Comparison of ENCODE assay signal across 9 cellular contexts in the genomic region with DNA sequence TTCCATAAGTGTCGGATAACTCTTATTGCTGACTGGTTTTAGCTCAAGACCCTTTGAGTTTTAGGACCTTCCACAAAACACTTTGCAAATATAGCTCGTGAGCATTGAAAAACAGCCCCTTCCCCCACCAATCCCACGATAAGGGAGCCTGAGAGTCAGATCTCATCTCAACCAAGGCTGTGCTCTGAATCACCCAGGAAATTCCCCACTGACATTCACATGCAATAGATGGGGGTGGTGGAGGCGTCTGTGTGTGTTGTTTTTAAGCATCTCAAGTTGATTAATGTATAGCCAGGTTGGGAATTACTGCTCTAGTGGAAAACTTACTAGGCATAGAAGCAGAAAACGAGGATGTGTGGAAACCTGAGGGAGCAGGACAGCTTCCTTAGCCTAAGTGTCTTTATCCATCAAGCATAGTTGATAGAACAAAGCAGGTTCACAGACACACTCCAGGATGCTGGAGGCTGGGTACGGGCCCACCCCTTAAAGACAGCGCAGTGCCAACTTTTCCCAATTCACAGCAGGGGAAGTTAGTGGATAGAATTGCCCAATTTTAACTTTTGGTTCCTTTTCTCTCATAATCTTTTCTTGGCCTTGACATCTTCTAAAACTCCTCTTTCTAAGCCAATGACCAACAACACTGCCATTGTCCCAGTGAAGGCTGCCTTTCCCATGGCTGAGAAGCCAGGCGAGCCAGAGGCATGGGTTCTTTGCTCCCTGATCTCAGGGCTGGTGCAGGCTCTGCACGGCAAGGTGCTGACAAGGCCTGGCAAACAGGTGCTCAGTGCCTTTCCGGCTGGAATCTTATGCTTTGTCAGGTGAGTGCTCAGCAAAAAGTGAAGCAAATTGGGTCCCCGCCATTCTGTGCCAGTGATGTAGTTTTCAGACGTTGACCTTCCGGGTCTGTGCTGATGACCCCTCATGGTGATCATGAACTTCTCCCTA.
A peak's percentile ranks its signal among the peaks of the same experiment; 100 is the strongest.
DNase-seq lines count a peak whose midpoint lies in the region; ATAC-seq and TF ChIP-seq lines count a peak whose summit lies in the region.
"Had no signal": no experiment of that assay in that cellular context is flagged by ENCODE, and none has a peak within 500 bp of the region (broad histone marks: within the 10 kb centered on the region; RNA-seq: fewer than 3 reads in every experiment).

No MANE protein-coding gene starts in this region.

- ATAC-seq in GM21515 (IDR thresholded peaks at IDR 0.05; ENCODE audit: unreplicated experiment) = no peak
- ATAC-seq: heart left ventricle had no signal

- DNase-seq in AG08396 (ENCODE audit: low spot score) (peak; percentile 61), GM20000 (ENCODE audit: low spot score) (peak; percentile 51), NCI-H226 (peak; percentile 63), fibroblast of mammary gland (ENCODE audit: low read depth) (peak; percentile 65), WERI-Rb-1 (no peak), NCI-H2107 treated with DMSO at 0.1 percent for 48 hours (lab: John Stamatoyannopoulos, UW; ENCODE audit: unreplicated experiment) (no peak), DMS53 treated with DMSO at 0.1 percent for 48 hours (lab: John Stamatoyannopoulos, UW; ENCODE audit: unreplicated experiment) (no peak)

- no peak for TF ChIP-seq CTCF in GM20000 (IDR thresholded peaks at IDR 0.05; ENCODE audit: extremely low read depth, missing control alignments)
- no peak for TF ChIP-seq CTCF in fibroblast of mammary gland (conservative IDR thresholded peaks at IDR 0.05; ENCODE audit: control insufficient read depth, insufficient read depth, low read depth, low read length)
- TF ChIP-seq CTCF in WERI-Rb-1 (IDR thresholded peaks at IDR 0.05; ENCODE audit: low read depth, low read length) = no peak

- H3K36me3 ChIP-seq in WERI-Rb-1 = no peaks in the 10 kb centered on the region
- H3K36me3 ChIP-seq: heart left ventricle had no signal

- H3K4me3 ChIP-seq in fibroblast of mammary gland (ENCODE audit: control insufficient read depth, low read depth, low read length) (no peak overlapping the region), WERI-Rb-1 (ENCODE audit: low read depth, low read length) (no peak overlapping the region)
- H3K4me3 ChIP-seq: heart left ventricle had no signal

- H3K27ac ChIP-seq in WERI-Rb-1 = no peak overlapping the region
- H3K27ac ChIP-seq: heart left ventricle had no signal

- H3K9me3 ChIP-seq in WERI-Rb-1 (ENCODE audit: severe bottlenecking) = peaks cover 5% of the 10 kb centered on the region

- H3K27me3 ChIP-seq in WERI-Rb-1 (ENCODE audit: insufficient read depth, low read depth, severe bottlenecking) = no peaks in the 10 kb centered on the region

Comparison
In these comparisons a context has a peak if more than half of its experiments do, and no peak if none do; other contexts are left out.
1. DNase-seq: peak in AG08396 (single experiment), GM20000 (single experiment), NCI-H226 (single experiment) and fibroblast of mammary gland (single experiment); none in WERI-Rb-1 (single experiment), NCI-H2107 treated with DMSO at 0.1 percent for 48 hours (single experiment) and DMS53 treated with DMSO at 0.1 percent for 48 hours (single experiment).